Comparison of ENCODE assay signal across 28 cellular contexts in the genomic region with DNA sequence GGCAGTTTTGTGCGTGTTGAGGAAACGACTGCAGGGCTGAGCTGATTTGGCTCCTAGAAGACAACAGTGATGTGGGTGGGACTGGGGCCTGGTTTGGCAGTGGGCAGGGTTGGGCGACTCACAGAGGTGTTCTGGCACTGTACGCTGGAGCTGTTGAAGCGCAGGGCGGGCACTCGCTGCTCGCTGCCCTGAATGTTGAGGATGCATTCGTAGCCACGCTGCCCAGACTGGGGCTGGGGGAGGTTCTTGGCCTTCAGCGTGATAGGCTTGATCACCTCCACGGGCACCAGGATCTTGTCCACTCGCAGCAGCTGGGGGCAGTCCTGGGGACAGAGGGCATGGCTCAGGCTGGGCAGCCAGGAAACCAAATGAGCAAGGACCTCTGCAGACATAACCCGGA.
"Had no signal": no experiment of that assay in that cellular context is flagged by ENCODE, and none has a peak within 500 bp of the region (broad histone marks: within the 10 kb centered on the region; RNA-seq: fewer than 3 reads in every experiment).

No MANE protein-coding gene starts in this region.

- H3K4me3 ChIP-seq: ovary, psoas muscle, right lobe of liver, skin epidermis, smooth muscle cell, spleen, suprapubic skin, testis, tibial artery, transverse colon, upper lobe of right lung, uterus had no signal

- H3K4me1 ChIP-seq: parathyroid adenoma, right lobe of liver, spleen, suprapubic skin, testis, tibial artery, transverse colon, upper lobe of right lung, uterus had no signal

- H3K27ac ChIP-seq: ovary, parathyroid adenoma, psoas muscle, right lobe of liver, skin epidermis, spleen, suprapubic skin, testis, tibial artery, transverse colon, upper lobe of right lung, uterus had no signal

- ATAC-seq: naive thymus-derived CD8-positive, alpha-beta T cell; psoas muscle; right cardiac atrium; right lobe of liver; stimulated activated memory B cell treated with anti-CD40 and anti-IgM and Interleukin-4, amounts not matched to agents 10 μg/mL and 1 μg/mL and 100 μg/mL, for 72 hours; stimulated activated naive CD8-positive, alpha-beta T cell treated with anti-CD3 and anti-CD28 coated beads, Interleukin-15, amount 100 ng/mL, for 72 hours; stimulated activated naive CD8-positive, alpha-beta T cell treated with anti-CD3 and anti-CD28 coated beads, Interleukin-15, Interleukin-2, amounts not matched to agents 100 U/mL and 50 U/mL, for 24 hours; upper lobe of right lung had no signal

- H3K27me3 ChIP-seq: ovary, right lobe of liver, spleen, suprapubic skin, testis, tibial artery, transverse colon, upper lobe of right lung, uterus had no signal

- H2AFZ ChIP-seq: parathyroid adenoma had no signal

- H3K9ac ChIP-seq: parathyroid adenoma had no signal

- H3K4me2 ChIP-seq: smooth muscle cell had no signal

- H3K9me3 ChIP-seq: ovary, psoas muscle, right lobe of liver, spleen, suprapubic skin, testis, tibial artery, transverse colon, upper lobe of right lung, uterus had no signal

- DNase-seq: naive thymus-derived CD8-positive, alpha-beta T cell; nephron progenitor cell; occipital lobe; ovary; posterior cingulate gyrus; psoas muscle; right cardiac atrium; right lobe of liver; spleen; stimulated activated CD4-positive, alpha-beta T cell treated with anti-CD3 and anti-CD28 coated beads, Interleukin-12 subunit alpha, Interleukin-12 subunit beta, amount 100 ng/mL, for 4 hours; stimulated activated CD4-positive, alpha-beta T cell treated with anti-CD3 and anti-CD28 coated beads, Interleukin-1b, Interleukin-23, amount 100 ng/mL, for 48 hours; stimulated activated CD4-positive, alpha-beta T cell treated with anti-CD3 and anti-CD28 coated beads, Interleukin-4, amount 100 ng/mL, for 1 hour; stimulated activated CD4-positive, alpha-beta T cell treated with anti-CD3 and anti-CD28 coated beads, Interleukin-4, amount 100 ng/mL, for 4 hours; stimulated activated CD8-positive, alpha-beta memory T cell treated with anti-CD3 and anti-CD28 coated beads, Interleukin-4, amount 100 ng/mL, for 48 hours; stimulated activated naive CD4-positive, alpha-beta T cell; stimulated activated naive CD8-positive, alpha-beta T cell treated with anti-CD3 and anti-CD28 coated beads, Interleukin-15, amount 100 ng/mL, for 72 hours; stimulated activated naive CD8-positive, alpha-beta T cell treated with anti-CD3 and anti-CD28 coated beads, Interleukin-15, Interleukin-2, amounts not matched to agents 100 U/mL and 50 U/mL, for 24 hours; substantia nigra; testis; tibial artery; transverse colon; upper lobe of right lung; uterus had no signal

- H3K79me2 ChIP-seq: parathyroid adenoma had no signal

- H3K36me3 ChIP-seq: ovary, right lobe of liver, suprapubic skin, transverse colon, upper lobe of right lung, uterus had no signal
